ENCODE assay signal across 1 cellular context in genomic region chr4:37549003-37549402, GRCh38.
TF ChIP-seq lines count a peak whose summit lies in the region.

No MANE protein-coding gene starts in this region.

TF ChIP-seq in endothelial cell of umbilical vein, 7 proteins besides CTCF, POLR2A, EP300 and RAD21 (continued from another document):
- TF ChIP-seq EZH2 (IDR thresholded peaks at IDR 0.05; ENCODE audit: borderline replicate concordance, low read depth, low read length, severe bottlenecking) (no peak), MYC (IDR thresholded peaks at IDR 0.05; ENCODE audit: low read depth, low read length) (no peak), JUN (IDR thresholded peaks at IDR 0.05; ENCODE audit: borderline replicate concordance, insufficient read depth, insufficient read length, low read depth) (no peak), FOS (IDR thresholded peaks at IDR 0.05; ENCODE audit: borderline replicate concordance, insufficient read depth, low read length) (peak; percentile 70), POLR2AphosphoS5 (IDR thresholded peaks at IDR 0.05; ENCODE audit: insufficient read depth, low read depth, low read length) (peak; percentile 49), GATA2 (IDR thresholded peaks at IDR 0.05; ENCODE audit: insufficient read depth, insufficient read length, low read depth, low read length) (peak; percentile 48)
